In genomic region chr14:34372766-34373165, GRCh38 we compare ENCODE assay signal across 21 cellular contexts.
A peak's percentile ranks its signal among the peaks of the same experiment; 100 is the strongest.
DNase-seq lines count a peak whose midpoint lies in the region; ATAC-seq and TF ChIP-seq lines count a peak whose summit lies in the region.
"Had no signal": no experiment of that assay in that cellular context is flagged by ENCODE, and none has a peak within 500 bp of the region (broad histone marks: within the 10 kb centered on the region; RNA-seq: fewer than 3 reads in every experiment).

No MANE protein-coding gene starts in this region.

- no peaks in the 10 kb centered on the region for H3K27me3 ChIP-seq in breast epithelium
- no peaks in the 10 kb centered on the region for H3K27me3 ChIP-seq in esophagus squamous epithelium
- no peaks in the 10 kb centered on the region for H3K27me3 ChIP-seq in transverse colon
- H3K27me3 ChIP-seq: BLaER1 treated with 17β-estradiol and CSF1 and Interleukin-3, amounts not matched to agents 10 nM and 100 nM; SJSA1 had no signal

- H3K27ac Mint-ChIP-seq in MCF 10A (ENCODE audit: low read depth, unreplicated experiment): peak overlapping the region; percentile 4
- H3K27ac Mint-ChIP-seq: CD8-positive, alpha-beta T cell; H9; IgD-negative memory B cell had no signal

- no peak overlapping the region for H3K4me3 Mint-ChIP-seq in MCF 10A (ENCODE audit: unreplicated experiment)
- H3K4me3 Mint-ChIP-seq: CD8-positive, alpha-beta T cell; H9; IgD-negative memory B cell had no signal

- ATAC-seq in omental fat pad (ENCODE audit: low FRiP score): peak; percentile 46
- ATAC-seq in HG03108 (IDR thresholded peaks at IDR 0.05; ENCODE audit: unreplicated experiment): no peak
- ATAC-seq: CD8-positive, alpha-beta T cell; Right ventricle myocardium inferior had no signal

- no peak for TF ChIP-seq POLR2A in breast epithelium (IDR thresholded peaks at IDR 0.05)
- TF ChIP-seq POLR2A in esophagus squamous epithelium (IDR thresholded peaks at IDR 0.05): no peak
- no peak for TF ChIP-seq POLR2A in transverse colon (IDR thresholded peaks at IDR 0.05)

- in situ Hi-C loops in transverse colon (cut with MboI; ENCODE audit: low pct_ligation_motif_present in 1 of 4, low pct_unique_long_range_greater_than_20kb in 1 of 4, low sequenced_read_pairs in 3 of 4): no loop called here

- H3K4me3 ChIP-seq in breast epithelium: no peak overlapping the region
- H3K4me3 ChIP-seq in esophagus squamous epithelium: no peak overlapping the region
- no peak overlapping the region for H3K4me3 ChIP-seq in transverse colon
- H3K4me3 ChIP-seq: BLaER1 treated with 17β-estradiol and CSF1 and Interleukin-3, amounts not matched to agents 10 nM and 100 nM; SJSA1 had no signal

- POLR2A ChIA-PET in MCF 10A (lab: Yijun Ruan, JAX): interaction anchor here (0.7 to 2.5 kb wide), 15 partner anchors 9 to 167 kb away, joined by 3 to 16 read pairs (median 3); partner anchors contain the start of gene SPTSSA

- H3K27ac ChIP-seq in breast epithelium: peak overlapping the region in 1 of 2 donors; percentile 68
- H3K27ac ChIP-seq in esophagus squamous epithelium: peak overlapping the region; percentile 0 to 42 (median 32)
- no peak overlapping the region for H3K27ac ChIP-seq in transverse colon
- H3K27ac ChIP-seq: 22Rv1; BLaER1 treated with 17β-estradiol and CSF1 and Interleukin-3, amounts not matched to agents 10 nM and 100 nM; SJSA1 had no signal

- no peak for TF ChIP-seq CTCF in MCF 10A (IDR thresholded peaks at IDR 0.05; ENCODE audit: unreplicated experiment)
- TF ChIP-seq CTCF in breast epithelium (IDR thresholded peaks at IDR 0.05): no peak
- no peak for TF ChIP-seq CTCF in esophagus squamous epithelium (IDR thresholded peaks at IDR 0.05)
- no peak for TF ChIP-seq CTCF in omental fat pad (IDR thresholded peaks at IDR 0.05)
- TF ChIP-seq CTCF in transverse colon (IDR thresholded peaks at IDR 0.05): no peak

- DNase-seq in MCF 10A (ENCODE audit: unreplicated experiment) (peak; percentile 47), breast epithelium (ENCODE audit: low spot score in 2 of 2) (no peak), esophagus squamous epithelium (lab: John Stamatoyannopoulos, UW) (no peak), omental fat pad (ENCODE audit: low spot score) (no peak), SK-N-DZ (ENCODE audit: low spot score) (no peak), transverse colon (no peak)
- no peak for DNase-seq in activated CD4-positive, alpha-beta T cell treated with anti-CD3 and anti-CD28 coated beads, Interleukin-2, amount 50 U/mL, for 4 hours
- DNase-seq: CD8-positive, alpha-beta T cell; H9; NCI-H1694; NCI-H2081; NCI-H2171; NCI-H345; NCI-H524 treated with DMSO at 0.1 percent for 48 hours; NCI-H82 had no signal

- no peaks in the 10 kb centered on the region for H3K36me3 ChIP-seq in breast epithelium
- no peaks in the 10 kb centered on the region for H3K36me3 ChIP-seq in esophagus squamous epithelium
- no peaks in the 10 kb centered on the region for H3K36me3 ChIP-seq in transverse colon
- H3K36me3 ChIP-seq: BLaER1 treated with 17β-estradiol and CSF1 and Interleukin-3, amounts not matched to agents 10 nM and 100 nM; SJSA1 had no signal

- TF ChIP-seq EP300 in transverse colon (IDR thresholded peaks at IDR 0.05; ENCODE audit: low read depth): no peak

- CTCF ChIA-PET in MCF 10A (lab: Yijun Ruan, JAX): interaction anchor here (0.7 kb wide), 1 partner anchor 11 kb away, joined by 4 read pairs; no protein-coding TSS in a partner anchor

- intact Hi-C loops in MCF 10A (cut with micrococcal nuclease) (no loop called here), breast epithelium (cut with DNase I; ENCODE audit: low total_unique reads) (no loop called here), esophagus squamous epithelium (cut with DNase I) (no loop called here), transverse colon (cut with DNase I; ENCODE audit: low total_unique reads) (no loop called here)

- WGBS in esophagus squamous epithelium, 2 donors: 32 to 38% methylated on average over 1 of the region's 1 CpG
- WGBS in transverse colon (ENCODE audit: low coverage in 1 of 2), 2 donors: 30 to 41% methylated on average over 1 of the region's 1 CpG

- H3K27me3 Mint-ChIP-seq in MCF 10A (ENCODE audit: insufficient read depth, unreplicated experiment): no peaks in the 10 kb centered on the region

- H3K9me3 Mint-ChIP-seq in MCF 10A (ENCODE audit: unreplicated experiment): no peaks in the 10 kb centered on the region
- H3K9me3 Mint-ChIP-seq: CD8-positive, alpha-beta T cell; H9; IgD-negative memory B cell had no signal

- H3K4me1 Mint-ChIP-seq in MCF 10A (ENCODE audit: insufficient read depth, unreplicated experiment): peaks cover 39% of the 10 kb centered on the region
- H3K4me1 Mint-ChIP-seq: IgD-negative memory B cell had no signal

- H3K4me1 ChIP-seq in breast epithelium: peaks cover 7 to 9% of the 10 kb centered on the region in 2 donors
- peaks cover 14 to 75% (median 35%) of the 10 kb centered on the region in 3 donors for H3K4me1 ChIP-seq in esophagus squamous epithelium
- H3K4me1 ChIP-seq in transverse colon: peaks cover 0 to 54% (median 20%) of the 10 kb centered on the region in 4 donors
- H3K4me1 ChIP-seq: SJSA1 had no signal

- BruUV-seq in MCF 10A (replicated peaks; lab: Mats Ljungman, UMichigan): no TSS peak

- H3K36me3 Mint-ChIP-seq in MCF 10A (ENCODE audit: insufficient read depth, unreplicated experiment): peaks cover 1% of the 10 kb centered on the region
- H3K36me3 Mint-ChIP-seq: CD8-positive, alpha-beta T cell; IgD-negative memory B cell had no signal

- no peaks in the 10 kb centered on the region for H3K9me3 ChIP-seq in breast epithelium
- H3K9me3 ChIP-seq in esophagus squamous epithelium: no peaks in the 10 kb centered on the region
- no peaks in the 10 kb centered on the region for H3K9me3 ChIP-seq in transverse colon
- H3K9me3 ChIP-seq: BLaER1 treated with 17β-estradiol and CSF1 and Interleukin-3, amounts not matched to agents 10 nM and 100 nM; SJSA1 had no signal

Comparison
In these comparisons a context has a peak if more than half of its experiments do, and no peak if none do; other contexts are left out.
1. H3K27ac ChIP-seq: peak in esophagus squamous epithelium (4 of 4); none in transverse colon (0 of 4).